In genomic region chr3:21561472-21561871, GRCh38 we compare ENCODE assay signal across 9 cellular contexts.
"Had no signal": no experiment of that assay in that cellular context is flagged by ENCODE, and none has a peak within 500 bp of the region (broad histone marks: within the 10 kb centered on the region; RNA-seq: fewer than 3 reads in every experiment).

No MANE protein-coding gene starts in this region.

- H3K4me2 ChIP-seq: KMS-11 had no signal

- DNase-seq: IMR-90, KBM-7, KG1 had no signal

- H3K27ac ChIP-seq: HL-60, KMS-11 had no signal

- H3K27ac Mint-ChIP-seq: IgD-negative memory B cell had no signal

- H3K4me3 ChIP-seq: K562 had no signal

- H3K36me3 Mint-ChIP-seq: IgD-negative memory B cell had no signal

- H3K9ac ChIP-seq: KMS-11 had no signal

- H3K4me3 Mint-ChIP-seq: IgD-negative memory B cell had no signal

- ATAC-seq: HepG2, K562 had no signal

- H3K4me1 Mint-ChIP-seq: IgD-negative memory B cell had no signal

- H3K27me3 Mint-ChIP-seq: IgD-negative memory B cell had no signal

- FAIRE-seq: HepG2, HTR-8/SVneo, K562 had no signal
